ENCODE assay signal across 8 cellular contexts in the genomic region with DNA sequence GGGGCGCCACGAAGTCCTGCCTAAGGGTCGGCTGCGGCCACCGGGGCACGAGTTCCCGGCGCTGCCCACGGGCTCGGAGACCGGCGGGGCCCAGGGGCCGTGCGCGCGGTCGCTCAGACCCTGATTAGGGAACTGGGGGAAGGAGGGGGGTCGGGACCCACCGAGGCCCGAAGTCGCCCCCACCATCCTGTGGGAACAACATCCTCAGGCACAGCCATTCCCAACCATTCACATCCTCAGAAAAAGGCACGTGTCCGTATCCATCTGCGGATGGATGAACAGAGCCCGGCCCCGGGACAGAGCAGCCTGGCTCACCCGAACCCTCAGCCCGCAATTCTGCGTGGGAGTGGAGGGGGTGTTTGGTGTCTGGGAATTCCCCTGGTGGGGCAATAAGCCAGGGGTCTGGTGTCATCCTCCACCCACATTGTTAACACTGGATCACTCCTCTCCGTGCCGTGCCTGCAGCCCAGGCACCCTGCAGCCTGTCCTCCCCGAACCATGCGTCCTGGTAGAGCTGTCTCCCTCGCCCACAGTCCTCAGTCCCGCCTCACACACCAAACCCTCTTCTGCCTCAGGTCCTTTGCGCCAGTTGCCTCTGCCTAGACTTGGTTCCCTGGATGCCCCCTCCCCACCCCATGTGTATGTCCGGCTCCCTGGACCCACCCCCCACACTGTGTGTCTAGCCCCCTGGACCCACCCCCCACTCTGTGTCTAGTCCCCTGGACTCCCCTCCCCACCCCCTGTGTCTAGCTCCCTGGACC. TPM values are rescaled to one million over a fixed set of nuclear protein-coding genes. Genes with fewer than 3 reads are reported as not detected.
DNase-seq lines count a peak whose midpoint lies in the region; ATAC-seq and TF ChIP-seq lines count a peak whose summit lies in the region.

No MANE protein-coding gene starts in this region.

- WGBS in thymus: 43% methylated on average over 37 of the region's 37 CpGs

- ATAC-seq in activated T-cell treated with anti-CD3 and anti-CD28 coated beads, Interleukin-2, amount 50 U/mL, for 4 hours: peak; percentile 57 to 59
- peak; percentile 49 to 63 for ATAC-seq in naive thymus-derived CD8-positive, alpha-beta T cell

- H3K36me3 ChIP-seq in ES-I3 (ENCODE audit: insufficient read depth, low read length) (no peaks in the 10 kb centered on the region), thymus (ENCODE audit: control insufficient read depth, insufficient read depth) (no peaks in the 10 kb centered on the region)

- H3K27me3 ChIP-seq in thymus (ENCODE audit: control insufficient read depth, insufficient read depth): no peaks in the 10 kb centered on the region

- H3K9me3 Mint-ChIP-seq in HFFc6: no peaks in the 10 kb centered on the region
- H3K9me3 Mint-ChIP-seq in activated T-cell treated with anti-CD3 and anti-CD28 coated beads, Interleukin-2, amount 50 U/mL, for 4 hours: no peaks in the 10 kb centered on the region
- H3K9me3 Mint-ChIP-seq in naive thymus-derived CD8-positive, alpha-beta T cell: no peaks in the 10 kb centered on the region

- H3K9me3 ChIP-seq in ES-I3 (ENCODE audit: control insufficient read depth, insufficient read depth, low read length): no peaks in the 10 kb centered on the region; the same call in 1 of the 2 replicates
- H3K9me3 ChIP-seq in thymus (ENCODE audit: control insufficient read depth): no peaks in the 10 kb centered on the region

- H3K27ac Mint-ChIP-seq in HFFc6: peak overlapping the region; percentile 89
- peak overlapping the region; percentile 20 to 94 (median 85) for H3K27ac Mint-ChIP-seq in naive thymus-derived CD8-positive, alpha-beta T cell

- peaks cover 11% of the 10 kb centered on the region for H3K27me3 Mint-ChIP-seq in HFFc6 (ENCODE audit: insufficient read depth)
- H3K27me3 Mint-ChIP-seq in activated T-cell treated with anti-CD3 and anti-CD28 coated beads, Interleukin-2, amount 50 U/mL, for 4 hours (ENCODE audit: low read depth): no peaks in the 10 kb centered on the region
- no peaks in the 10 kb centered on the region for H3K27me3 Mint-ChIP-seq in naive thymus-derived CD8-positive, alpha-beta T cell

- POLR2A ChIA-PET in naive thymus-derived CD8-positive, alpha-beta T cell (lab: Charles Lee): interaction anchor here (0.9 to 5.4 kb wide), 3 partner anchors 12 to 25 kb away, joined by 3 to 33 read pairs (median 21); partner anchors contain the start of gene SLC16A3

- H3K4me1 Mint-ChIP-seq in HFFc6 (ENCODE audit: low read depth): peaks cover 52% of the 10 kb centered on the region
- H3K4me1 Mint-ChIP-seq in activated T-cell treated with anti-CD3 and anti-CD28 coated beads, Interleukin-2, amount 50 U/mL, for 4 hours (ENCODE audit: low read depth): peaks cover 46% of the 10 kb centered on the region
- H3K4me1 Mint-ChIP-seq in naive thymus-derived CD8-positive, alpha-beta T cell: peaks cover 6 to 49% (median 31%) of the 10 kb centered on the region in 4 donors

- TF ChIP-seq CTCF in HFFc6 (IDR thresholded peaks at IDR 0.05): no peak

- no peaks in the 10 kb centered on the region for H3K36me3 Mint-ChIP-seq in HFFc6 (ENCODE audit: low read depth)
- no peaks in the 10 kb centered on the region for H3K36me3 Mint-ChIP-seq in activated T-cell treated with anti-CD3 and anti-CD28 coated beads, Interleukin-2, amount 50 U/mL, for 4 hours (ENCODE audit: insufficient read depth)
- no peaks in the 10 kb centered on the region for H3K36me3 Mint-ChIP-seq in naive thymus-derived CD8-positive, alpha-beta T cell

- H3K4me3 ChIP-seq in thymus (ENCODE audit: low read length): peak overlapping the region; percentile 91

- H3K4me1 ChIP-seq in ES-I3 (ENCODE audit: insufficient read depth, low read length): peaks cover 7% of the 10 kb centered on the region; the same call in 1 of the 2 replicates
- peaks cover 11% of the 10 kb centered on the region for H3K4me1 ChIP-seq in thymus (ENCODE audit: control insufficient read depth, insufficient read depth, low read length)

- peak; percentile 80 for DNase-seq in HFFc6
- peak; percentile 41 for DNase-seq in NCI-H446 treated with DMSO at 0.1 percent for 48 hours (lab: John Stamatoyannopoulos, UW)
- peak; percentile 83 for DNase-seq in activated T-cell treated with anti-CD3 and anti-CD28 coated beads, Interleukin-2, amount 50 U/mL, for 4 hours
- peak; percentile 70 for DNase-seq in fibroblast of gingiva (ENCODE audit: low read depth)
- peak in 7 of 10 donors; percentile 36 to 62 (median 44) for DNase-seq in naive thymus-derived CD8-positive, alpha-beta T cell
- DNase-seq in SKM-1 (lab: John Stamatoyannopoulos, UW; ENCODE audit: unreplicated experiment): no peak

- H3K27ac ChIP-seq in thymus (ENCODE audit: low read depth): peak overlapping the region; percentile 25

- peak overlapping the region; percentile 87 for H3K4me3 Mint-ChIP-seq in HFFc6
- H3K4me3 Mint-ChIP-seq in activated T-cell treated with anti-CD3 and anti-CD28 coated beads, Interleukin-2, amount 50 U/mL, for 4 hours: peak overlapping the region; percentile 79
- H3K4me3 Mint-ChIP-seq in naive thymus-derived CD8-positive, alpha-beta T cell: peak overlapping the region; percentile 70 to 91 (median 83)

- H3K9ac ChIP-seq in ES-I3 (ENCODE audit: low read depth, low read length): peak overlapping the region; percentile 98

RNA-seq across cellular contexts. Expression of gene CCDC57, which starts 0.8 kb away (rescaled TPM):
- total RNA-seq in HFFc6 (2021; fragmentation: NEBNext Ultra II Directional; extraction: Animal tissue kit (Norgen Biotek cat#: 25700)): 10 to 100 TPM; 12.8 to 15.6 (median 13.6) TPM
- total RNA-seq in activated T-cell treated with anti-CD3 and anti-CD28 coated beads, Interleukin-2, amount 50 U/mL, for 4 hours: 10 to 100 TPM; 48.9 to 64.6 (median 60.5) TPM
- total RNA-seq in naive thymus-derived CD8-positive, alpha-beta T cell: 10 to 100 TPM; 72.9 to 80.0 TPM
- 10 to 100 TPM; 39.6 to 53.5 (median 42.4) TPM for polyA plus RNA-seq in naive thymus-derived CD8-positive, alpha-beta T cell
- 122 TPM for polyA plus RNA-seq in thymus

RNA-seq across cellular contexts. Expression of gene SLC16A3, which starts 15.4 kb away (rescaled TPM):
- 100 to 1,000 TPM; 475 to 624 (median 523) TPM for total RNA-seq in HFFc6 (2021; fragmentation: NEBNext Ultra II Directional; extraction: Animal tissue kit (Norgen Biotek cat#: 25700))
- total RNA-seq in activated T-cell treated with anti-CD3 and anti-CD28 coated beads, Interleukin-2, amount 50 U/mL, for 4 hours: 10 to 100 TPM; 22.0 to 31.5 (median 26.3) TPM
- 10 to 100 TPM; 10.1 to 11.6 TPM for total RNA-seq in naive thymus-derived CD8-positive, alpha-beta T cell
- 1 to 10 TPM in 2 of 3 donors, under 1 TPM in 1; 0.91 to 1.5 (median 1.0) TPM for polyA plus RNA-seq in naive thymus-derived CD8-positive, alpha-beta T cell
- polyA plus RNA-seq in thymus: 30.2 TPM

Comparison
In these comparisons a context has a peak if more than half of its experiments do, and no peak if none do; other contexts are left out.
1. RNA of gene SLC16A3, which starts 15.4 kb away (total RNA-seq): 475 to 624 TPM in HFFc6; 22.0 to 31.5 TPM in activated T-cell treated with anti-CD3 and anti-CD28 coated beads, Interleukin-2, amount 50 U/mL, for 4 hours and 10.1 to 11.6 TPM in naive thymus-derived CD8-positive, alpha-beta T cell; every median in the first group is over 10 times any median in the second.
2. Peak in every context shown above with its lines, with median percentiles within 50 percentile points of each other: H3K4me3 Mint-ChIP-seq.